Comparison of ENCODE assay signal across 14 cellular contexts in genomic region chr2:43513216-43513615, GRCh38.
DNase-seq lines count a peak whose midpoint lies in the region; ATAC-seq and TF ChIP-seq lines count a peak whose summit lies in the region.
"Had no signal": no experiment of that assay in that cellular context is flagged by ENCODE, and none has a peak within 500 bp of the region (broad histone marks: within the 10 kb centered on the region; RNA-seq: fewer than 3 reads in every experiment).

No MANE protein-coding gene starts in this region.

- TF ChIP-seq CTCF in choroid plexus epithelial cell (conservative IDR thresholded peaks at IDR 0.05; ENCODE audit: low read depth, low read length) (no peak), natural killer cell (IDR thresholded peaks at IDR 0.05) (no peak)

- H3K9me3 ChIP-seq in subcutaneous abdominal adipose tissue (ENCODE audit: control insufficient read depth in 5 of 5, low read length in 5 of 5) = no peaks in the 10 kb centered on the region

- H3K27ac Mint-ChIP-seq in natural killer cell = no peak overlapping the region
- H3K27ac Mint-ChIP-seq in activated naive CD4-positive, alpha-beta T cell treated with anti-CD3 and anti-CD28 coated beads, Interleukin-2, amount 50 U/mL, for 72 hours = no peak overlapping the region

- ATAC-seq in GM18907 (IDR thresholded peaks at IDR 0.05; ENCODE audit: unreplicated experiment) (peak; percentile 73), HG02678 (IDR thresholded peaks at IDR 0.05; ENCODE audit: unreplicated experiment) (peak; percentile 77), natural killer cell (no peak)
- ATAC-seq in activated naive CD4-positive, alpha-beta T cell treated with anti-CD3 and anti-CD28 coated beads, Interleukin-2, amount 50 U/mL, for 72 hours = no peak
- ATAC-seq: activated T-cell treated with anti-CD3 and anti-CD28 coated beads, Interleukin-2, amount 50 U/mL, for 4 hours had no signal

- H3K4me1 ChIP-seq in subcutaneous abdominal adipose tissue (ENCODE audit: control insufficient read depth in 5 of 5, insufficient read depth in 5 of 5, low read length in 5 of 5) = peaks cover 0 to 24% (median 15%) of the 10 kb centered on the region in 5 donors

- no peak overlapping the region for H3K4me3 ChIP-seq in choroid plexus epithelial cell (ENCODE audit: low read depth, low read length)
- no peak overlapping the region for H3K4me3 ChIP-seq in subcutaneous abdominal adipose tissue (ENCODE audit: low read depth in 1 of 5, low read length in 5 of 5)
- H3K4me3 ChIP-seq: cardiac muscle cell had no signal

- H3K36me3 ChIP-seq in subcutaneous abdominal adipose tissue (ENCODE audit: control insufficient read depth in 5 of 5, insufficient read depth in 5 of 5, low read length in 5 of 5) = peaks cover 0 to 7% (median 3%) of the 10 kb centered on the region in 5 donors
- H3K36me3 ChIP-seq: cardiac muscle cell had no signal

- H3K9ac ChIP-seq in subcutaneous abdominal adipose tissue (ENCODE audit: low read length in 5 of 5) = no peak overlapping the region

- H3K27me3 ChIP-seq in subcutaneous abdominal adipose tissue (ENCODE audit: control insufficient read depth in 5 of 5, insufficient read depth in 4 of 5, low read length in 5 of 5) = no peaks in the 10 kb centered on the region
- H3K27me3 ChIP-seq: cardiac muscle cell had no signal

- peaks cover 10 to 12% of the 10 kb centered on the region in 2 donors for H3K4me1 Mint-ChIP-seq in natural killer cell

- H3K36me3 Mint-ChIP-seq in natural killer cell = no peaks in the 10 kb centered on the region
- peaks cover 0 to 8% of the 10 kb centered on the region in 2 donors for H3K36me3 Mint-ChIP-seq in activated naive CD4-positive, alpha-beta T cell treated with anti-CD3 and anti-CD28 coated beads, Interleukin-2, amount 50 U/mL, for 72 hours

- DNase-seq in choroid plexus epithelial cell (ENCODE audit: low read depth) (peak; percentile 28), natural killer cell (no peak), ureter (ENCODE audit: low spot score) (no peak), kidney glomerular epithelial cell (lab: John Stamatoyannopoulos, UW) (no peak)
- no peak for DNase-seq in activated naive CD4-positive, alpha-beta T cell treated with anti-CD3 and anti-CD28 coated beads, Interleukin-2, amount 50 U/mL, for 72 hours (ENCODE audit: low spot score in 2 of 2)
- DNase-seq: activated T-cell treated with anti-CD3 and anti-CD28 coated beads, Interleukin-2, amount 50 U/mL, for 4 hours; Calu3; foreskin melanocyte; mammary epithelial cell; RPMI8226 had no signal

- H3K27me3 Mint-ChIP-seq in natural killer cell (ENCODE audit: low read depth in 2 of 2) = no peaks in the 10 kb centered on the region

- no peaks in the 10 kb centered on the region for H3K9me3 Mint-ChIP-seq in natural killer cell
- no peaks in the 10 kb centered on the region for H3K9me3 Mint-ChIP-seq in activated naive CD4-positive, alpha-beta T cell treated with anti-CD3 and anti-CD28 coated beads, Interleukin-2, amount 50 U/mL, for 72 hours
- H3K9me3 Mint-ChIP-seq: activated T-cell treated with anti-CD3 and anti-CD28 coated beads, Interleukin-2, amount 50 U/mL, for 4 hours had no signal

- intact Hi-C loops in natural killer cell (cut with micrococcal nuclease) = no loop called here

- peak overlapping the region; percentile 5 for H3K27ac ChIP-seq in subcutaneous abdominal adipose tissue (ENCODE audit: low read depth, low read length)
- H3K27ac ChIP-seq: cardiac muscle cell had no signal

- no peak overlapping the region for H3K4me3 Mint-ChIP-seq in natural killer cell
- H3K4me3 Mint-ChIP-seq: activated T-cell treated with anti-CD3 and anti-CD28 coated beads, Interleukin-2, amount 50 U/mL, for 4 hours had no signal

Comparison
In these comparisons a context has a peak if more than half of its experiments do, and no peak if none do; other contexts are left out.
1. ATAC-seq: peak in GM18907 (single experiment) and HG02678 (single experiment); none in natural killer cell (0 of 3) and activated naive CD4-positive, alpha-beta T cell treated with anti-CD3 and anti-CD28 coated beads, Interleukin-2, amount 50 U/mL, for 72 hours (0 of 2).